Comparison of ENCODE assay signal across 11 cellular contexts in genomic region chr2:198368089-198368488, GRCh38.
"Had no signal": no experiment of that assay in that cellular context is flagged by ENCODE, and none has a peak within 500 bp of the region (broad histone marks: within the 10 kb centered on the region; RNA-seq: fewer than 3 reads in every experiment).

No MANE protein-coding gene starts in this region.

- H2AFZ ChIP-seq: GM23248 had no signal

- H3K4me2 ChIP-seq: KMS-11 had no signal

- H3K4me3 ChIP-seq: GM23248, HAP-1 had no signal

- H3K4me1 ChIP-seq: HAP-1 had no signal

- H3K27ac ChIP-seq: GM23248, HL-60, KMS-11 had no signal

- H3K36me3 ChIP-seq: HAP-1 had no signal

- FAIRE-seq: HTR-8/SVneo had no signal

- ATAC-seq: HCT116 had no signal

- H3K9me3 ChIP-seq: HAP-1 had no signal

- DNase-seq: GM23248, GOT3, H7, HFFc6, Karpas-422, KBM-7 had no signal

- H3K9ac ChIP-seq: GM23248, KMS-11 had no signal
